ENCODE assay signal across 19 cellular contexts in genomic region chr18:35553300-35553699, GRCh38.
"Had no signal": no experiment of that assay in that cellular context is flagged by ENCODE, and none has a peak within 500 bp of the region (broad histone marks: within the 10 kb centered on the region; RNA-seq: fewer than 3 reads in every experiment).

No MANE protein-coding gene starts in this region.

- DNase-seq: hypothalamus; immature natural killer cell; kidney; left ventricle myocardium inferior; mesendoderm; naive thymus-derived CD4-positive, alpha-beta T cell; ovary; spleen; stimulated activated CD4-positive, alpha-beta T cell treated with anti-CD3 and anti-CD28 coated beads, Interleukin-4, amount 100 ng/mL, for 24 hours; stimulated activated naive CD4-positive, alpha-beta T cell; stimulated activated naive CD8-positive, alpha-beta T cell treated with anti-CD3 and anti-CD28 coated beads, Interleukin-15, amount 100 ng/mL, for 72 hours; substantia nigra had no signal

- H3K4me1 ChIP-seq: left ventricle myocardium inferior, right atrium auricular region, spleen, tibial nerve, vagina had no signal

- ATAC-seq: naive thymus-derived CD4-positive, alpha-beta T cell; sciatic nerve; stimulated activated effector memory CD8-positive, alpha-beta T cell treated with anti-CD3 and anti-CD28 coated beads, Interleukin-12 subunit alpha, Interleukin-12 subunit beta, amount 100 ng/mL, for 72 hours; stimulated activated naive CD8-positive, alpha-beta T cell treated with anti-CD3 and anti-CD28 coated beads, Interleukin-15, amount 100 ng/mL, for 72 hours had no signal

- H3K27ac ChIP-seq: left ventricle myocardium inferior, ovary, right atrium auricular region, skin epidermis, spleen, tibial nerve, vagina had no signal

- H3K27me3 ChIP-seq: ovary, right atrium auricular region, spleen, tibial nerve, vagina had no signal

- H3K9me3 ChIP-seq: left ventricle myocardium inferior, ovary, right atrium auricular region, spleen, tibial nerve, vagina had no signal

- H3K4me3 ChIP-seq: left ventricle myocardium inferior, lung, ovary, right atrium auricular region, skin epidermis, spleen, tibial nerve, vagina had no signal

- H3K36me3 ChIP-seq: left ventricle myocardium inferior, ovary, right atrium auricular region, spleen, tibial nerve, vagina had no signal
